9 cellular contexts compared by ENCODE assay signal in genomic region chr14:37172936-37173613, GRCh38. TPM values are rescaled to one million over a fixed set of nuclear protein-coding genes. Genes with fewer than 3 reads are reported as not detected.
DNase-seq lines count a peak whose midpoint lies in the region; ATAC-seq and TF ChIP-seq lines count a peak whose summit lies in the region.
"Had no signal": no experiment of that assay in that cellular context is flagged by ENCODE, and none has a peak within 500 bp of the region (broad histone marks: within the 10 kb centered on the region; RNA-seq: fewer than 3 reads in every experiment).

No MANE protein-coding gene starts in this region.

- no peaks in the 10 kb centered on the region for H3K36me3 ChIP-seq in BJ (ENCODE audit: control insufficient read depth, insufficient read depth, low read length)
- H3K36me3 ChIP-seq in RWPE2 (ENCODE audit: low read depth) = peaks cover 6% of the 10 kb centered on the region; the same call in 1 of the 2 replicates
- H3K36me3 ChIP-seq in fibroblast of lung (ENCODE audit: control insufficient read depth, insufficient read depth, low read length) = no peaks in the 10 kb centered on the region

- no peaks in the 10 kb centered on the region for H3K36me3 Mint-ChIP-seq in osteocyte (ENCODE audit: unreplicated experiment)

- H3K9me3 Mint-ChIP-seq in osteocyte (ENCODE audit: unreplicated experiment) = no peaks in the 10 kb centered on the region

- no peak for ATAC-seq in RWPE2 (ENCODE audit: low read depth)
- ATAC-seq in HG03108 (IDR thresholded peaks at IDR 0.05; ENCODE audit: unreplicated experiment) = no peak

- H3K4me2 ChIP-seq in fibroblast of lung (ENCODE audit: extremely low read depth, insufficient read depth, low read length) = peak overlapping the region; percentile 94

- H4K20me1 ChIP-seq in fibroblast of lung (ENCODE audit: control insufficient read depth, extremely low read depth, insufficient read depth, low read length) = no peaks in the 10 kb centered on the region

- H3K27me3 Mint-ChIP-seq in osteocyte (ENCODE audit: unreplicated experiment) = peaks cover 3% of the 10 kb centered on the region

- H3K4me1 ChIP-seq in RWPE2 (ENCODE audit: insufficient read depth, poor library complexity, severe bottlenecking) (peaks cover 18% of the 10 kb centered on the region), fibroblast of lung (ENCODE audit: control insufficient read depth, extremely low read depth, insufficient read depth, low read length) (no peaks in the 10 kb centered on the region)

- H3K27me3 ChIP-seq in BJ (ENCODE audit: control insufficient read depth, insufficient read depth, low read length) = no peaks in the 10 kb centered on the region
- no peaks in the 10 kb centered on the region for H3K27me3 ChIP-seq in RWPE2 (ENCODE audit: insufficient read depth, poor library complexity, severe bottlenecking)
- no peaks in the 10 kb centered on the region for H3K27me3 ChIP-seq in fibroblast of lung (ENCODE audit: control insufficient read depth, insufficient read depth, low read length)

- H2AFZ ChIP-seq in fibroblast of lung (ENCODE audit: low read length) = peak overlapping the region; percentile 98

- DNase-seq in BJ (ENCODE audit: low read depth) (no peak), RWPE2 (ENCODE audit: low spot score) (no peak), fibroblast of lung (ENCODE audit: low read depth in 2 of 2) (no peak), osteocyte (ENCODE audit: extremely low spot score, unreplicated experiment) (no peak), mesenteric fat pad (ENCODE audit: low spot score) (no peak), NCI-H524 (lab: John Stamatoyannopoulos, UW) (no peak)
- DNase-seq in stimulated activated CD4-positive, alpha-beta T cell treated with anti-CD3 and anti-CD28 coated beads, Interleukin-15, amount 100 ng/mL, for 24 hours = no peak
- DNase-seq: NCI-H2029 treated with DMSO at 0.1 percent for 48 hours had no signal

- TF ChIP-seq CTCF in BJ (IDR thresholded peaks at IDR 0.05; ENCODE audit: insufficient read depth, low read depth, low read length) = no peak
- no peak for TF ChIP-seq CTCF in RWPE2 (IDR thresholded peaks at IDR 0.05; ENCODE audit: poor library complexity, severe bottlenecking)
- TF ChIP-seq CTCF in fibroblast of lung (conservative IDR thresholded peaks at IDR 0.05 in 1 of 2, IDR thresholded peaks at IDR 0.05 in 1 of 2; ENCODE audit: low read depth in 1 of 2, low read length in 2 of 2) = no peak
- TF ChIP-seq CTCF in osteocyte (IDR thresholded peaks at IDR 0.05) = no peak

- peak overlapping the region; percentile 88 for H3K4me3 Mint-ChIP-seq in osteocyte (ENCODE audit: unreplicated experiment)

- H3K4me1 Mint-ChIP-seq in osteocyte (ENCODE audit: unreplicated experiment) = peaks cover 13% of the 10 kb centered on the region

- H3K27ac Mint-ChIP-seq in osteocyte (ENCODE audit: unreplicated experiment) = peak overlapping the region; percentile 96

- H3K9me3 ChIP-seq in RWPE2 (ENCODE audit: severe bottlenecking) = no peaks in the 10 kb centered on the region
- H3K9me3 ChIP-seq in fibroblast of lung (ENCODE audit: control insufficient read depth, insufficient read depth, low read depth, low read length) = no peaks in the 10 kb centered on the region

- H3K4me3 ChIP-seq in BJ (ENCODE audit: low read depth, low read length) (peak overlapping the region; percentile 88), RWPE2 (ENCODE audit: severe bottlenecking) (peak overlapping the region; percentile 53), fibroblast of lung (replicated peaks in 1 of 4; ENCODE audit: control extremely low read depth in 1 of 4, insufficient read depth in 1 of 4, low read depth in 3 of 4, low read length in 4 of 4) (peak overlapping the region; percentile 75 to 98 (median 86))

- POLR2A ChIA-PET in BJ (lab: Charles Lee) = no interaction called here

- H3K9ac ChIP-seq in fibroblast of lung (ENCODE audit: insufficient read depth, low read length) = no peak overlapping the region

- H3K79me2 ChIP-seq in fibroblast of lung (ENCODE audit: control insufficient read depth, insufficient read depth, low read length) = no peaks in the 10 kb centered on the region

- CTCF ChIA-PET in BJ (lab: Yijun Ruan, JAX) = interaction anchor here (1.5 kb wide), 1 partner anchor 23 kb away, joined by 5 read pairs; no protein-coding TSS in a partner anchor

- peak overlapping the region; percentile 60 for H3K27ac ChIP-seq in RWPE2 (ENCODE audit: poor library complexity, severe bottlenecking)
- no peak overlapping the region for H3K27ac ChIP-seq in fibroblast of lung (ENCODE audit: insufficient read depth, low read length)

RNA-seq across cellular contexts. Expression of gene SLC25A21, which starts 0.7 kb away (rescaled TPM):
- polyA plus RNA-seq in BJ (2011; rRNA removed) (0.23 and 0.50 TPM in 2 replicates), fibroblast of lung (0.62 and 1.0 TPM in 2 replicates)
- polyA minus RNA-seq in BJ (2011; rRNA and poly(A)+ RNA removed) = 0.19 TPM in 1 of 2 replicates, not detected in the other
- total RNA-seq in fibroblast of lung (0.26 and 0.50 TPM in 2 replicates), osteocyte (0.56 and 1.2 TPM in 2 replicates), mesenteric fat pad (not detected)
- 0.51 and 1.0 TPM in 2 replicates for polyA plus RNA-seq in fibroblast of lung (2012)
- not detected in 2 replicates for polyA minus RNA-seq in fibroblast of lung (ENCODE audit: low replicate concordance)

RNA-seq across cellular contexts. Expression of gene MIPOL1, which starts 24.7 kb away (rescaled TPM):
- 1.1 and 2.8 TPM in 2 replicates for polyA plus RNA-seq in BJ (2011; rRNA removed)
- 2.6 and 4.6 TPM in 2 replicates for polyA minus RNA-seq in BJ (2011; rRNA and poly(A)+ RNA removed)
- 8.6 and 9.0 TPM in 2 replicates for total RNA-seq in fibroblast of lung
- 4.3 and 6.4 TPM in 2 replicates for polyA plus RNA-seq in fibroblast of lung
- 3.5 and 4.2 TPM in 2 replicates for polyA plus RNA-seq in fibroblast of lung (2012)
- polyA minus RNA-seq in fibroblast of lung (ENCODE audit: low replicate concordance) = 1.6 TPM in 1 of 2 replicates, not detected in the other
- 14.6 and 17.2 TPM in 2 replicates for total RNA-seq in osteocyte
- total RNA-seq in mesenteric fat pad = 7.2 TPM
